ENCODE assay signal across 19 cellular contexts in genomic region chr5:164098979-164099378, GRCh38.
"Had no signal": no experiment of that assay in that cellular context is flagged by ENCODE, and none has a peak within 500 bp of the region (broad histone marks: within the 10 kb centered on the region; RNA-seq: fewer than 3 reads in every experiment).

No MANE protein-coding gene starts in this region.

- H3K27me3 ChIP-seq: SJSA1 had no signal

- ATAC-seq: K562 had no signal

- H3K36me3 ChIP-seq: SJSA1 had no signal

- H3K27ac ChIP-seq: HL-60, KMS-11, SJSA1, SK-N-MC had no signal

- DNase-seq: Kasumi-1, MM.1S, NCI-H1092 treated with DMSO at 0.1 percent for 48 hours, NCI-H1436 treated with DMSO at 0.1 percent for 48 hours, NCI-H1694, NCI-H187 treated with DMSO at 0.1 percent for 48 hours, NCI-H2029 treated with DMSO at 0.1 percent for 48 hours, NCI-H2171 treated with DMSO at 0.1 percent for 48 hours, NCI-H510A, NCI-H524 treated with DMSO at 0.1 percent for 48 hours, NCI-H774, Right ventricle myocardium superior, RPMI8226, SIG-M5 had no signal

- H3K4me1 ChIP-seq: SJSA1 had no signal

- H3K4me3 ChIP-seq: K562, SJSA1, SK-N-MC had no signal
